Comparison of ENCODE assay signal across 15 cellular contexts in the genomic region with DNA sequence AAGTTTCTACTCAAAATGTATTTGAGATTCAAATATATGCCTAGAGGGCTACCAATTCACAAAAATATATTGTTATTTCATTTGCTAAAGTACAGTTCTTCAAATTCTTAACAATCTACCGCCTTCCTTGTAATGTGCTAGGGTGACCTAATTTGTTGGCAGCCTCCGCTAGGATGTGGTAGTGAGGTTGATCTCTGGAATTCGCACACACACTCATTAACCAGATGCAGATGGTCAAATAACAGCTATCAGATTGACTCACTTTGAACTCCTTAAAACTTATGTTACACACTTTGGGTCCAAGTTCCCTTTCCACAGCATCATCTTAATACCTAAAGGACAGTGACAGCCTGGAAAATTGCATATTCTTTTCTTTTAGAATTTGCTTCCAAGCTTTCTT.
A peak's percentile ranks its signal among the peaks of the same experiment; 100 is the strongest.
DNase-seq lines count a peak whose midpoint lies in the region; FAIRE-seq and TF ChIP-seq lines count a peak whose summit lies in the region.
"Had no signal": no experiment of that assay in that cellular context is flagged by ENCODE, and none has a peak within 500 bp of the region (broad histone marks: within the 10 kb centered on the region; RNA-seq: fewer than 3 reads in every experiment).

No MANE protein-coding gene starts in this region.

- H3K27me3 ChIP-seq in mesenchymal stem cell (ENCODE audit: control insufficient read depth in 1 of 2, insufficient read depth in 1 of 2, low read length in 2 of 2) = no peaks in the 10 kb centered on the region
- no peaks in the 10 kb centered on the region for H3K27me3 ChIP-seq in sigmoid colon
- H3K27me3 ChIP-seq: Peyer's patch had no signal

- H4K91ac ChIP-seq in mesenchymal stem cell (ENCODE audit: low read length) = no peak overlapping the region

- intact Hi-C loops in sigmoid colon (cut with DNase I) = no loop called here

- 46% methylated on average over 2 of the region's 3 CpGs for WGBS in mesenchymal stem cell
- WGBS in sigmoid colon, 2 donors = 13 to 60% methylated on average over 3 of the region's 3 CpGs

- H3K23ac ChIP-seq in mesenchymal stem cell (ENCODE audit: low read length in 2 of 2) = no peak overlapping the region

- no peak overlapping the region for H2BK15ac ChIP-seq in mesenchymal stem cell (ENCODE audit: low read depth, poor library complexity, severe bottlenecking)

- no peaks in the 10 kb centered on the region for H3K79me1 ChIP-seq in mesenchymal stem cell (replicated peaks; ENCODE audit: low read length, poor library complexity, severe bottlenecking)

- no peak overlapping the region for H4K8ac ChIP-seq in mesenchymal stem cell (ENCODE audit: low read length)

- H3K4ac ChIP-seq in mesenchymal stem cell (ENCODE audit: low read depth in 1 of 2, low read length in 2 of 2) = no peak overlapping the region

- no peak overlapping the region for H2BK5ac ChIP-seq in mesenchymal stem cell (ENCODE audit: low read depth, low read length, poor library complexity, severe bottlenecking)

- TF ChIP-seq EP300 in sigmoid colon (IDR thresholded peaks at IDR 0.05) = no peak

- H2BK12ac ChIP-seq in mesenchymal stem cell (ENCODE audit: low read length in 2 of 2) = no peak overlapping the region

- H3K4me1 ChIP-seq in mesenchymal stem cell (ENCODE audit: control insufficient read depth, insufficient read depth, low read depth, low read length) (peaks cover 1% of the 10 kb centered on the region), sigmoid colon (no peaks in the 10 kb centered on the region)
- H3K4me1 ChIP-seq: Peyer's patch had no signal

- TF ChIP-seq POLR2A in erythroblast (IDR thresholded peaks at IDR 0.05; ENCODE audit: low read length) = no peak
- no peak for TF ChIP-seq POLR2A in sigmoid colon (IDR thresholded peaks at IDR 0.05)

- H3K27ac ChIP-seq in mesenchymal stem cell (ENCODE audit: low read length, poor library complexity, severe bottlenecking) (peak overlapping the region; percentile 92), sigmoid colon (no peak overlapping the region)
- H3K27ac ChIP-seq: Peyer's patch had no signal

- H3K4me3 ChIP-seq in AG09309 (ENCODE audit: control insufficient read depth, low read depth, low read length) (no peak overlapping the region), mesenchymal stem cell (ENCODE audit: insufficient read depth in 1 of 2, low read depth in 1 of 2, low read length in 2 of 2) (no peak overlapping the region), sigmoid colon (no peak overlapping the region)
- H3K4me3 ChIP-seq: GM12878, Peyer's patch had no signal

- H3K9me3 ChIP-seq in mesenchymal stem cell (ENCODE audit: control insufficient read depth, low read length) = no peaks in the 10 kb centered on the region
- no peaks in the 10 kb centered on the region for H3K9me3 ChIP-seq in sigmoid colon
- H3K9me3 ChIP-seq: Peyer's patch had no signal

- peak; percentile 89 for FAIRE-seq in endometrium (lab: Jason Lieb, UNC)
- FAIRE-seq: GM12878 had no signal

- H3K4me2 ChIP-seq in mesenchymal stem cell (ENCODE audit: low read length, poor library complexity, severe bottlenecking) = no peak overlapping the region

- no peak overlapping the region for H2AK5ac ChIP-seq in mesenchymal stem cell (ENCODE audit: low read length, severe bottlenecking)

- H3K9ac ChIP-seq in mesenchymal stem cell (ENCODE audit: low read length) = peak overlapping the region; percentile 36

- TF ChIP-seq CTCF in AG09309 (IDR thresholded peaks at IDR 0.05; ENCODE audit: control insufficient read depth, insufficient read depth, low read depth, low read length, missing control alignments) (no peak), sigmoid colon (IDR thresholded peaks at IDR 0.05) (no peak)

- H3K36me3 ChIP-seq in mesenchymal stem cell (ENCODE audit: control insufficient read depth in 1 of 2, insufficient read depth in 2 of 2, low read depth in 1 of 2, low read length in 2 of 2) (no peaks in the 10 kb centered on the region), sigmoid colon (no peaks in the 10 kb centered on the region)
- H3K36me3 ChIP-seq: Peyer's patch had no signal

- H2BK120ac ChIP-seq in mesenchymal stem cell (ENCODE audit: low read depth, low read length) = no peak overlapping the region

- H3K14ac ChIP-seq in mesenchymal stem cell (ENCODE audit: low read length in 2 of 2) = no peak overlapping the region

- peak; percentile 88 for DNase-seq in AG09309 (ENCODE audit: low read depth)
- peak; percentile 63 for DNase-seq in M059J (ENCODE audit: low read depth)
- DNase-seq in mesenchymal stem cell = peak; percentile 64
- DNase-seq in NCI-H82 treated with DMSO at 0.1 percent for 48 hours (lab: John Stamatoyannopoulos, UW; ENCODE audit: unreplicated experiment) = no peak
- DNase-seq in pons (ENCODE audit: low spot score) = no peak
- DNase-seq in erythroblast (lab: John Stamatoyannopoulos, UW) = no peak
- DNase-seq in sigmoid colon = no peak
- DNase-seq: activated T-cell treated with anti-CD3 and anti-CD28 coated beads, Interleukin-2, amount 50 U/mL, for 1 hour; central memory CD4-positive, alpha-beta T cell; midbrain; NCI-H1930; stimulated activated CD4-positive, alpha-beta T cell treated with anti-CD3 and anti-CD28 coated beads, Interleukin-12 subunit alpha, Interleukin-12 subunit beta, amount 100 ng/mL, for 4 hours had no signal

- H3K18ac ChIP-seq in mesenchymal stem cell (ENCODE audit: low read depth in 1 of 2, low read length in 2 of 2) = no peak overlapping the region

- no peak overlapping the region for H2AFZ ChIP-seq in mesenchymal stem cell (ENCODE audit: low read depth, low read length)

Comparison
In these comparisons a context has a peak if more than half of its experiments do, and no peak if none do; other contexts are left out.
1. DNase-seq: peak in AG09309 (single experiment), M059J (single experiment) and mesenchymal stem cell (single experiment); none in NCI-H82 treated with DMSO at 0.1 percent for 48 hours (single experiment), pons (single experiment), erythroblast (0 of 2) and sigmoid colon (single experiment).